14 cellular contexts compared by ENCODE assay signal in genomic region chr1:201501144-201501543, GRCh38. TPM values are rescaled to one million over a fixed set of nuclear protein-coding genes. Genes with fewer than 3 reads are reported as not detected.
DNase-seq lines count a peak whose midpoint lies in the region; ATAC-seq and TF ChIP-seq lines count a peak whose summit lies in the region.
"Had no signal": no experiment of that assay in that cellular context is flagged by ENCODE, and none has a peak within 500 bp of the region (broad histone marks: within the 10 kb centered on the region; RNA-seq: fewer than 3 reads in every experiment).

No MANE protein-coding gene starts in this region.

- peaks cover 73% of the 10 kb centered on the region for H3K4me1 ChIP-seq in ACC112 (ENCODE audit: control insufficient read depth, insufficient read depth, low read length, unreplicated experiment)
- peaks cover 72% of the 10 kb centered on the region for H3K4me1 ChIP-seq in parathyroid adenoma

- DNase-seq in fibroblast of peridontal ligament (ENCODE audit: extremely low read depth) (peak; percentile 72), SKM-1 (lab: John Stamatoyannopoulos, UW; ENCODE audit: unreplicated experiment) (no peak)
- no peak for DNase-seq in effector CD4-positive, alpha-beta T cell
- no peak for DNase-seq in activated T-cell treated with anti-CD3 and anti-CD28 coated beads, Interleukin-2, amount 50 U/mL, for 72 hours
- DNase-seq: activated T-cell treated with anti-CD3 and anti-CD28 coated beads for 4 hours, AML-193, islet precursor cell, NCI-H226 had no signal

- no peak overlapping the region for H3K4me3 Mint-ChIP-seq in activated T-cell treated with anti-CD3 and anti-CD28 coated beads, Interleukin-2, amount 50 U/mL, for 72 hours
- H3K4me3 Mint-ChIP-seq: IgD-negative memory B cell; T-helper 1 cell treated with Interleukin-12 subunit alpha and Interleukin-12 subunit beta and Interleukin-4 antibody, amounts not matched to agents 30 μg/mL and 1 μg/mL, for 36 hours had no signal

- H2AFZ ChIP-seq in ACC112 (ENCODE audit: low read length, unreplicated experiment) (no peak overlapping the region), parathyroid adenoma (no peak overlapping the region)

- no peaks in the 10 kb centered on the region for H3K27me3 ChIP-seq in ACC112 (ENCODE audit: insufficient read depth, low read length)
- H3K27me3 ChIP-seq in parathyroid adenoma (ENCODE audit: control insufficient read depth, insufficient read depth, low read length): no peaks in the 10 kb centered on the region

- no peak overlapping the region for H3K9ac ChIP-seq in parathyroid adenoma

- no peaks in the 10 kb centered on the region for H3K9me3 ChIP-seq in parathyroid adenoma (ENCODE audit: control insufficient read depth, low read length)

- H3K4me2 ChIP-seq in parathyroid adenoma (ENCODE audit: low read length): peak overlapping the region; percentile 46

- no peaks in the 10 kb centered on the region for H3K9me3 Mint-ChIP-seq in activated T-cell treated with anti-CD3 and anti-CD28 coated beads, Interleukin-2, amount 50 U/mL, for 72 hours
- H3K9me3 Mint-ChIP-seq: IgD-negative memory B cell; T-helper 1 cell treated with Interleukin-12 subunit alpha and Interleukin-12 subunit beta and Interleukin-4 antibody, amounts not matched to agents 30 μg/mL and 1 μg/mL, for 36 hours had no signal

- H3K27ac Mint-ChIP-seq in activated T-cell treated with anti-CD3 and anti-CD28 coated beads, Interleukin-2, amount 50 U/mL, for 72 hours: no peak overlapping the region
- H3K27ac Mint-ChIP-seq: IgD-negative memory B cell; T-helper 1 cell treated with Interleukin-12 subunit alpha and Interleukin-12 subunit beta and Interleukin-4 antibody, amounts not matched to agents 30 μg/mL and 1 μg/mL, for 36 hours had no signal

- ATAC-seq in activated T-cell treated with anti-CD3 and anti-CD28 coated beads, Interleukin-2, amount 50 U/mL, for 72 hours (replicated peaks in 1 of 2): no peak
- ATAC-seq in GM19467 (IDR thresholded peaks at IDR 0.05; ENCODE audit: unreplicated experiment): no peak

- H3K36me3 ChIP-seq in ACC112 (ENCODE audit: insufficient read depth, low read length) (peaks cover 12% of the 10 kb centered on the region; the same call in 1 of the 2 replicates), parathyroid adenoma (ENCODE audit: control insufficient read depth, insufficient read depth, low read length) (no peaks in the 10 kb centered on the region)

- no peaks in the 10 kb centered on the region for H3K27me3 Mint-ChIP-seq in activated T-cell treated with anti-CD3 and anti-CD28 coated beads, Interleukin-2, amount 50 U/mL, for 72 hours (ENCODE audit: low read depth)
- H3K27me3 Mint-ChIP-seq: IgD-negative memory B cell had no signal

- peaks cover 0 to under 1% of the 10 kb centered on the region in 2 donors for H3K36me3 Mint-ChIP-seq in activated T-cell treated with anti-CD3 and anti-CD28 coated beads, Interleukin-2, amount 50 U/mL, for 72 hours (ENCODE audit: insufficient read depth in 2 of 2)
- H3K36me3 Mint-ChIP-seq: IgD-negative memory B cell had no signal

- peaks cover 20% of the 10 kb centered on the region for H3K4me1 Mint-ChIP-seq in activated T-cell treated with anti-CD3 and anti-CD28 coated beads, Interleukin-2, amount 50 U/mL, for 72 hours (ENCODE audit: low read depth)

- 0 out of 2 replicates have a peak overlapping the region, but pooled peaks have one; percentile 41 for H3K4me3 ChIP-seq in ACC112 (ENCODE audit: low read depth, low read length)
- no peak overlapping the region for H3K4me3 ChIP-seq in parathyroid adenoma (ENCODE audit: low read depth, low read length)

- peak overlapping the region; percentile 67 for H3K27ac ChIP-seq in ACC112 (ENCODE audit: low read depth, low read length)
- H3K27ac ChIP-seq in VCaP: peak overlapping the region; percentile 88
- H3K27ac ChIP-seq in parathyroid adenoma: peak overlapping the region; percentile 99

- TF ChIP-seq CTCF in VCaP (conservative IDR thresholded peaks at IDR 0.05) (no peak), parathyroid adenoma (IDR thresholded peaks at IDR 0.05) (no peak)

- H3K79me2 ChIP-seq in ACC112 (ENCODE audit: control insufficient read depth, insufficient read depth, low read length, unreplicated experiment) (peaks cover 94% of the 10 kb centered on the region), parathyroid adenoma (peaks cover 40% of the 10 kb centered on the region)

RNA-seq across cellular contexts. Expression of gene CSRP1, which starts 5.8 kb away (rescaled TPM):
- total RNA-seq in activated T-cell treated with anti-CD3 and anti-CD28 coated beads, Interleukin-2, amount 50 U/mL, for 72 hours: 10 to 100 TPM; 44.7 to 52.6 TPM

RNA-seq across cellular contexts. Expression of gene PHLDA3, which starts 32.2 kb away (rescaled TPM):
- 10 to 100 TPM; 10.7 to 25.6 TPM for total RNA-seq in activated T-cell treated with anti-CD3 and anti-CD28 coated beads, Interleukin-2, amount 50 U/mL, for 72 hours

RNA-seq across cellular contexts. Expression of gene NAV1, which starts 37.8 kb away (rescaled TPM):
- total RNA-seq in activated T-cell treated with anti-CD3 and anti-CD28 coated beads, Interleukin-2, amount 50 U/mL, for 72 hours: 1 to 10 TPM; 6.2 to 6.3 TPM
